Comparison of ENCODE assay signal across 17 cellular contexts in genomic region chr3:72259755-72260589, GRCh38.
A peak's percentile ranks its signal among the peaks of the same experiment; 100 is the strongest.
DNase-seq lines count a peak whose midpoint lies in the region; ATAC-seq and TF ChIP-seq lines count a peak whose summit lies in the region.
"Had no signal": no experiment of that assay in that cellular context is flagged by ENCODE, and none has a peak within 500 bp of the region (broad histone marks: within the 10 kb centered on the region; RNA-seq: fewer than 3 reads in every experiment).

No MANE protein-coding gene starts in this region.

- 0 out of 2 replicates have a peak, but pooled peaks cover 7% of the 10 kb centered on the region for H3K4me1 ChIP-seq in GM23248 (ENCODE audit: insufficient read depth)

- no peak overlapping the region for H2AFZ ChIP-seq in GM23248

- no peak for TF ChIP-seq CTCF in brain (conservative IDR thresholded peaks at IDR 0.05)

- intact Hi-C loops in activated naive CD4-positive, alpha-beta T cell treated with anti-CD3 and anti-CD28 coated beads for 36 hours (cut with micrococcal nuclease), result loop anchor here (1.0 to 5.0 kb wide), 13 partner anchors 10 to 562 kb away; partner anchors contain the start of gene EIF4E3

- H3K4me2 ChIP-seq in GM23248 (ENCODE audit: unreplicated experiment), result no peak overlapping the region
- H3K4me2 ChIP-seq: GM23338 had no signal

- H3K9me2 ChIP-seq in GM23248 (ENCODE audit: insufficient read depth), result no peaks in the 10 kb centered on the region

- ATAC-seq in stimulated activated memory B cell treated with anti-CD40 and anti-IgM and Interleukin-4, amounts not matched to agents 10 μg/mL and 1 μg/mL and 100 μg/mL, for 72 hours, result peak; percentile 63
- ATAC-seq in HG02642 (IDR thresholded peaks at IDR 0.05; ENCODE audit: poor library complexity, unreplicated experiment) (no peak), GM21825 (IDR thresholded peaks at IDR 0.05; ENCODE audit: unreplicated experiment) (no peak)
- ATAC-seq: GM23338, pancreas had no signal

- peaks cover 5% of the 10 kb centered on the region for H3K36me3 Mint-ChIP-seq in activated naive CD4-positive, alpha-beta T cell treated with anti-CD3 and anti-CD28 coated beads for 36 hours (ENCODE audit: low read depth)
- H3K36me3 Mint-ChIP-seq in activated naive CD4-positive, alpha-beta T cell treated with anti-CD3 and anti-CD28 coated beads, Interleukin-2, amount 10 ng/mL, durations not matched to agents 7 days and 5 days, result peaks cover 3% of the 10 kb centered on the region
- no peaks in the 10 kb centered on the region for H3K36me3 Mint-ChIP-seq in brain
- H3K36me3 Mint-ChIP-seq in stimulated activated memory B cell treated with anti-CD40 and anti-IgM and Interleukin-4, amounts not matched to agents 10 μg/mL and 1 μg/mL and 100 μg/mL, for 72 hours, result no peaks in the 10 kb centered on the region

- peaks cover 11% of the 10 kb centered on the region for H3K9me3 Mint-ChIP-seq in activated naive CD4-positive, alpha-beta T cell treated with anti-CD3 and anti-CD28 coated beads for 36 hours
- peaks cover 7% of the 10 kb centered on the region for H3K9me3 Mint-ChIP-seq in activated naive CD4-positive, alpha-beta T cell treated with anti-CD3 and anti-CD28 coated beads, Interleukin-2, amount 10 ng/mL, durations not matched to agents 7 days and 5 days
- H3K9me3 Mint-ChIP-seq in brain, result peaks cover 0 to 20% (median 2%) of the 10 kb centered on the region in 5 experiments
- no peaks in the 10 kb centered on the region for H3K9me3 Mint-ChIP-seq in stimulated activated memory B cell treated with anti-CD40 and anti-IgM and Interleukin-4, amounts not matched to agents 10 μg/mL and 1 μg/mL and 100 μg/mL, for 72 hours
- H3K9me3 Mint-ChIP-seq: GM23338 had no signal

- no peak overlapping the region for H3K27ac ChIP-seq in GM23248
- H3K27ac ChIP-seq: pancreas, spleen, vagina had no signal

- H4K20me1 ChIP-seq in GM23248 (ENCODE audit: insufficient read depth), result no peaks in the 10 kb centered on the region

- in situ Hi-C loops in GM23248 (cut with MboI), result loop anchor here (10.0 to 25.0 kb wide), 2 partner anchors 305 to 548 kb away; no protein-coding TSS in a partner anchor

- no peak overlapping the region for H3K4me3 Mint-ChIP-seq in activated naive CD4-positive, alpha-beta T cell treated with anti-CD3 and anti-CD28 coated beads for 36 hours
- H3K4me3 Mint-ChIP-seq in activated naive CD4-positive, alpha-beta T cell treated with anti-CD3 and anti-CD28 coated beads, Interleukin-2, amount 10 ng/mL, durations not matched to agents 7 days and 5 days, result no peak overlapping the region
- peak overlapping the region in 1 of 5 experiments; percentile 41 for H3K4me3 Mint-ChIP-seq in brain
- H3K4me3 Mint-ChIP-seq in stimulated activated memory B cell treated with anti-CD40 and anti-IgM and Interleukin-4, amounts not matched to agents 10 μg/mL and 1 μg/mL and 100 μg/mL, for 72 hours, result no peak overlapping the region
- H3K4me3 Mint-ChIP-seq: GM23338; T-helper 1 cell treated with Interleukin-12 subunit alpha and Interleukin-12 subunit beta and Interleukin-4 antibody, amounts not matched to agents 30 μg/mL and 1 μg/mL, for 36 hours had no signal

- peaks cover 58% of the 10 kb centered on the region for H3K4me1 Mint-ChIP-seq in activated naive CD4-positive, alpha-beta T cell treated with anti-CD3 and anti-CD28 coated beads for 36 hours (ENCODE audit: low read depth)
- H3K4me1 Mint-ChIP-seq in activated naive CD4-positive, alpha-beta T cell treated with anti-CD3 and anti-CD28 coated beads, Interleukin-2, amount 10 ng/mL, durations not matched to agents 7 days and 5 days, result peaks cover 47% of the 10 kb centered on the region
- H3K4me1 Mint-ChIP-seq in brain, result peaks cover 81% of the 10 kb centered on the region
- peaks cover 38% of the 10 kb centered on the region for H3K4me1 Mint-ChIP-seq in stimulated activated memory B cell treated with anti-CD40 and anti-IgM and Interleukin-4, amounts not matched to agents 10 μg/mL and 1 μg/mL and 100 μg/mL, for 72 hours

- H3K9ac ChIP-seq in GM23248, result no peak overlapping the region

- peak overlapping the region; percentile 82 for H3K27ac Mint-ChIP-seq in activated naive CD4-positive, alpha-beta T cell treated with anti-CD3 and anti-CD28 coated beads for 36 hours
- no peak overlapping the region for H3K27ac Mint-ChIP-seq in activated naive CD4-positive, alpha-beta T cell treated with anti-CD3 and anti-CD28 coated beads, Interleukin-2, amount 10 ng/mL, durations not matched to agents 7 days and 5 days
- peak overlapping the region; percentile 25 to 73 (median 54) for H3K27ac Mint-ChIP-seq in brain
- H3K27ac Mint-ChIP-seq in stimulated activated memory B cell treated with anti-CD40 and anti-IgM and Interleukin-4, amounts not matched to agents 10 μg/mL and 1 μg/mL and 100 μg/mL, for 72 hours, result no peak overlapping the region
- H3K27ac Mint-ChIP-seq: GM23338; T-helper 1 cell treated with Interleukin-12 subunit alpha and Interleukin-12 subunit beta and Interleukin-4 antibody, amounts not matched to agents 30 μg/mL and 1 μg/mL, for 36 hours had no signal

- H3F3A ChIP-seq in GM23248 (ENCODE audit: insufficient read depth), result no peaks in the 10 kb centered on the region

- H3K27me3 Mint-ChIP-seq in activated naive CD4-positive, alpha-beta T cell treated with anti-CD3 and anti-CD28 coated beads for 36 hours (ENCODE audit: low read depth), result no peaks in the 10 kb centered on the region
- no peaks in the 10 kb centered on the region for H3K27me3 Mint-ChIP-seq in activated naive CD4-positive, alpha-beta T cell treated with anti-CD3 and anti-CD28 coated beads, Interleukin-2, amount 10 ng/mL, durations not matched to agents 7 days and 5 days
- peaks cover 10% of the 10 kb centered on the region for H3K27me3 Mint-ChIP-seq in brain
- peaks cover 39% of the 10 kb centered on the region for H3K27me3 Mint-ChIP-seq in stimulated activated memory B cell treated with anti-CD40 and anti-IgM and Interleukin-4, amounts not matched to agents 10 μg/mL and 1 μg/mL and 100 μg/mL, for 72 hours

- H3K36me3 ChIP-seq in GM23248 (ENCODE audit: low read depth), result no peaks in the 10 kb centered on the region
- H3K36me3 ChIP-seq: pancreas, spleen, vagina had no signal

- 94 to 95% methylated on average over 7 of the region's 7 CpGs for WGBS in GM23248 (ENCODE audit: low coverage in 1 of 2, low lambda C conversion rate in 2 of 2, missing lambda C conversion rate in 2 of 2), 2 experiments

- peak; percentile 46 for DNase-seq in activated naive CD4-positive, alpha-beta T cell treated with anti-CD3 and anti-CD28 coated beads for 36 hours
- DNase-seq in activated naive CD4-positive, alpha-beta T cell treated with anti-CD3 and anti-CD28 coated beads, Interleukin-2, amount 10 ng/mL, durations not matched to agents 7 days and 5 days, result no peak
- peak; percentile 60 for DNase-seq in GM23248
- no peak for DNase-seq in OCI-M2 (lab: John Stamatoyannopoulos, UW; ENCODE audit: unreplicated experiment)
- DNase-seq: Karpas-422, midbrain, NCI-H1694 treated with DMSO at 0.1 percent for 48 hours, NCI-H526, pancreas, spleen had no signal

- no peaks in the 10 kb centered on the region for H3K27me3 ChIP-seq in GM23248 (replicated peaks; ENCODE audit: insufficient read depth)
- H3K27me3 ChIP-seq: pancreas, vagina had no signal

- no peaks in the 10 kb centered on the region for H3K79me2 ChIP-seq in GM23248 (ENCODE audit: insufficient read depth)

- no peak overlapping the region for H3K4me3 ChIP-seq in GM23248
- H3K4me3 ChIP-seq: GM23338, pancreas, spleen, vagina had no signal

- no peaks in the 10 kb centered on the region for H3K9me3 ChIP-seq in GM23248 (ENCODE audit: low read depth)
- H3K9me3 ChIP-seq: pancreas, spleen, vagina had no signal

- CTCF ChIA-PET in activated naive CD4-positive, alpha-beta T cell treated with anti-CD3 and anti-CD28 coated beads for 36 hours (lab: Charles Lee), result interaction anchor here (0.9 to 1.5 kb wide), 2 partner anchors 10 to 384 kb away, joined by 3 to 5 read pairs; no protein-coding TSS in a partner anchor
- CTCF ChIA-PET in activated naive CD4-positive, alpha-beta T cell treated with anti-CD3 and anti-CD28 coated beads, Interleukin-2, amount 10 ng/mL, durations not matched to agents 7 days and 5 days (lab: Charles Lee), result interaction anchor here (0.5 kb wide), 1 partner anchor 115 kb away, joined by 3 read pairs; no protein-coding TSS in a partner anchor

Comparison
In these comparisons a context has a peak if more than half of its experiments do, and no peak if none do; other contexts are left out.
1. DNase-seq: peak in activated naive CD4-positive, alpha-beta T cell treated with anti-CD3 and anti-CD28 coated beads for 36 hours (single experiment) and GM23248 (single experiment); none in activated naive CD4-positive, alpha-beta T cell treated with anti-CD3 and anti-CD28 coated beads, Interleukin-2, amount 10 ng/mL, durations not matched to agents 7 days and 5 days (single experiment) and OCI-M2 (single experiment).
2. H3K27ac Mint-ChIP-seq: peak in activated naive CD4-positive, alpha-beta T cell treated with anti-CD3 and anti-CD28 coated beads for 36 hours (single experiment) and brain (5 of 5); none in activated naive CD4-positive, alpha-beta T cell treated with anti-CD3 and anti-CD28 coated beads, Interleukin-2, amount 10 ng/mL, durations not matched to agents 7 days and 5 days (single experiment) and stimulated activated memory B cell treated with anti-CD40 and anti-IgM and Interleukin-4, amounts not matched to agents 10 μg/mL and 1 μg/mL and 100 μg/mL, for 72 hours (single experiment).